ENCODE assay signal across 18 cellular contexts in the genomic region with DNA sequence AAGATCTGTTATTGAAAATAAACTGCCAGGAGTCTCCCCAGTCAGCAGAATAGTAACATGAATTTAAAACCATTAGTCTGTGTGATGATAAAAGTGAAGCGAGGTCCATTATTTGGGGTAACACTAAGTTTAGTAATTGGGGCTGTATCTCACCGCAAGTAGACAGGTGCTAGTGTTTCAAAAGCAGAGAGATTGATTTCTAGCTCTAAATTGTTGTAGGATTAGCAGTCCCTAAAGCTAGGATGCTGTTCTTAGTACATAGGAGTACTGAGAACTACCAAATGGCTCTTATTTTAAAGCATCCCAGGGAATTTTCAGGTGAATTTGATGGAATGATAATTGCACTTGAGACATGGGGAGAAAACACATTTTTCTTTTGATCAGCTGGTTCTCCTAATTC.
"Had no signal": no experiment of that assay in that cellular context is flagged by ENCODE, and none has a peak within 500 bp of the region (broad histone marks: within the 10 kb centered on the region; RNA-seq: fewer than 3 reads in every experiment).

No MANE protein-coding gene starts in this region.

- H3K4me3 ChIP-seq: coronary artery, dorsolateral prefrontal cortex, esophagus muscularis mucosa, heart right ventricle, left lung, lower lobe of right lung, mucosa of descending colon had no signal

- H3K36me3 ChIP-seq: left lung, lower lobe of right lung had no signal

- H3K4me1 ChIP-seq: foreskin keratinocyte, left lung, lower lobe of right lung had no signal

- ATAC-seq: foreskin keratinocyte, heart right ventricle, left cardiac atrium, left lung, left ventricle myocardium superior, lower lobe of right lung, mucosa of descending colon had no signal

- H3K9me3 ChIP-seq: esophagus muscularis mucosa, heart right ventricle, left lung, lower lobe of right lung, mucosa of descending colon had no signal

- H3K27me3 ChIP-seq: dorsolateral prefrontal cortex, esophagus muscularis mucosa, foreskin keratinocyte, heart right ventricle, left lung had no signal

- DNase-seq: dermis blood vessel endothelial cell; dorsolateral prefrontal cortex; effector CD4-positive, alpha-beta T cell; effector memory CD4-positive, alpha-beta T cell; foreskin keratinocyte; glutamatergic neuron; head of caudate nucleus; heart right ventricle; hippocampal formation; left cardiac atrium; left lung; left ventricle myocardium superior; lower lobe of right lung; mesenchymal stem cell; mucosa of descending colon; naive B cell had no signal

- H3K27ac ChIP-seq: coronary artery, dorsolateral prefrontal cortex, esophagus muscularis mucosa, foreskin keratinocyte, heart right ventricle, left lung, lower lobe of right lung had no signal
